Comparison of ENCODE assay signal across 8 cellular contexts in the genomic region with DNA sequence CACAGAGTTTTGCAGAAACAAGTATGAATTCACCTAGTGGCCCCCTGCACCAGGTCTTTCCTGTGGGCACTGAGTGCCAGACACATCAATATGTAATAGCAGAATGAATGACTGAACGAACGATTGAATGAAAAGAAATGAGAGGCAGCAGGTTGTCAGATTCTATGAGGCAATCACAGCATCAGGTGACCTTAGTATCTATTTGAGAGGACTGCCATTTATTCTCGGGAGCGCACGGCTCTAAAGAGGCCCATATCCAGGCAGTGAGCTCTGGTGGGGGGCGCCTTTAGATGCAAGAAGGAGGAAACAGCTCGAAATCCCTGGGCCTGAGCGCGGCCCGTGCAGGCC. TPM values are rescaled to one million over a fixed set of nuclear protein-coding genes. Genes with fewer than 3 reads are reported as not detected.
DNase-seq lines count a peak whose midpoint lies in the region; ATAC-seq and TF ChIP-seq lines count a peak whose summit lies in the region.

No MANE protein-coding gene starts in this region.

- peak overlapping the region; percentile 74 for H3K4me3 Mint-ChIP-seq in activated CD4-positive, alpha-beta T cell treated with anti-CD3 and anti-CD28 coated beads for 36 hours
- H3K4me3 Mint-ChIP-seq in chondrocyte (ENCODE audit: unreplicated experiment) = peak overlapping the region; percentile 73

- peaks cover 24% of the 10 kb centered on the region for H3K4me1 ChIP-seq in muscle layer of colon (ENCODE audit: insufficient read depth, low read length)

- POLR2A ChIA-PET in activated CD4-positive, alpha-beta T cell treated with anti-CD3 and anti-CD28 coated beads for 36 hours (lab: Charles Lee) = interaction anchor here (0.6 to 1.1 kb wide), 2 partner anchors 254 to 408 kb away, joined by 3 read pairs; a partner anchor contains a TSS

- ATAC-seq in activated CD4-positive, alpha-beta T cell treated with anti-CD3 and anti-CD28 coated beads for 36 hours = peak; percentile 37

- CTCF ChIA-PET in activated CD4-positive, alpha-beta T cell treated with anti-CD3 and anti-CD28 coated beads for 36 hours (lab: Charles Lee) = interaction anchor here (0.7 to 2.2 kb wide), 7 partner anchors 8 to 160 kb away, joined by 3 to 7 read pairs (median 4); no protein-coding TSS in a partner anchor

- no peaks in the 10 kb centered on the region for H3K9me3 Mint-ChIP-seq in activated CD4-positive, alpha-beta T cell treated with anti-CD3 and anti-CD28 coated beads for 36 hours (ENCODE audit: low read depth)
- no peaks in the 10 kb centered on the region for H3K9me3 Mint-ChIP-seq in chondrocyte (ENCODE audit: low read depth)

- no peaks in the 10 kb centered on the region for H3K9me3 ChIP-seq in muscle layer of colon (ENCODE audit: low read length)

- peaks cover 10% of the 10 kb centered on the region for H3K4me1 Mint-ChIP-seq in activated CD4-positive, alpha-beta T cell treated with anti-CD3 and anti-CD28 coated beads for 36 hours
- peaks cover 38% of the 10 kb centered on the region for H3K4me1 Mint-ChIP-seq in chondrocyte (ENCODE audit: low read depth)

- peaks cover 23% of the 10 kb centered on the region for H3K36me3 ChIP-seq in muscle layer of colon (ENCODE audit: insufficient read depth, low read length)

- no peak for DNase-seq in activated CD4-positive, alpha-beta T cell treated with anti-CD3 and anti-CD28 coated beads for 36 hours
- DNase-seq in activated CD4-positive, alpha-beta T cell treated with anti-CD3 and anti-CD28 coated beads, Interleukin-2, amount 50 U/mL, for 48 hours = no peak
- DNase-seq in LNCaP clone FGC (ENCODE audit: low read depth) (no peak), chondrocyte (ENCODE audit: low spot score) (no peak), NAMALWA (ENCODE audit: low spot score) (no peak), mesenteric fat pad (ENCODE audit: low spot score) (no peak), HuH-7.5 (ENCODE audit: low spot score) (no peak)

- H3K27ac Mint-ChIP-seq in activated CD4-positive, alpha-beta T cell treated with anti-CD3 and anti-CD28 coated beads for 36 hours = peak overlapping the region; percentile 70
- peak overlapping the region; percentile 60 for H3K27ac Mint-ChIP-seq in chondrocyte (ENCODE audit: unreplicated experiment)

- peaks cover 33% of the 10 kb centered on the region for H3K27me3 Mint-ChIP-seq in activated CD4-positive, alpha-beta T cell treated with anti-CD3 and anti-CD28 coated beads for 36 hours
- H3K27me3 Mint-ChIP-seq in chondrocyte (ENCODE audit: low read depth) = no peaks in the 10 kb centered on the region

- peak overlapping the region; percentile 87 for H3K27ac ChIP-seq in muscle layer of colon (ENCODE audit: low read depth, low read length)

- H3K4me3 ChIP-seq in LNCaP clone FGC (ENCODE audit: low read depth, low read length) = peak overlapping the region; percentile 72
- H3K4me3 ChIP-seq in muscle layer of colon (ENCODE audit: low read depth in 1 of 2, low read length in 2 of 2) = peak overlapping the region; percentile 86 to 87

- H3K27me3 ChIP-seq in muscle layer of colon (ENCODE audit: control insufficient read depth in 1 of 2, insufficient read depth in 2 of 2, low read length in 2 of 2) = no peaks in the 10 kb centered on the region

- intact Hi-C loops in activated CD4-positive, alpha-beta T cell treated with anti-CD3 and anti-CD28 coated beads for 36 hours (cut with DNase I, micrococcal nuclease) = loop anchor here in 1 of 2 experiments (5.0 kb wide), 1 partner anchor 605 kb away; no protein-coding TSS in a partner anchor

- no peak for TF ChIP-seq CTCF in LNCaP clone FGC (IDR thresholded peaks at IDR 0.05; ENCODE audit: control insufficient read depth, extremely low read depth, insufficient read depth)
- TF ChIP-seq CTCF in chondrocyte (IDR thresholded peaks at IDR 0.05) = no peak

- H3K9ac ChIP-seq in muscle layer of colon (ENCODE audit: low read length) = peak overlapping the region; percentile 26

- H3K36me3 Mint-ChIP-seq in activated CD4-positive, alpha-beta T cell treated with anti-CD3 and anti-CD28 coated beads for 36 hours (ENCODE audit: low read depth) = no peaks in the 10 kb centered on the region
- peaks cover 1% of the 10 kb centered on the region for H3K36me3 Mint-ChIP-seq in chondrocyte (ENCODE audit: low read depth)

RNA-seq across cellular contexts. Expression of a gene that starts 0.5 kb away (rescaled TPM):
- 1 to 10 TPM; 4.2 to 5.0 TPM for total RNA-seq in activated CD4-positive, alpha-beta T cell treated with anti-CD3 and anti-CD28 coated beads for 36 hours
- total RNA-seq in chondrocyte = 48.9 to 61.5 TPM (median 61.0 TPM) in 3 replicates
- total RNA-seq in mesenteric fat pad = 20.9 TPM
